In the genomic region with DNA sequence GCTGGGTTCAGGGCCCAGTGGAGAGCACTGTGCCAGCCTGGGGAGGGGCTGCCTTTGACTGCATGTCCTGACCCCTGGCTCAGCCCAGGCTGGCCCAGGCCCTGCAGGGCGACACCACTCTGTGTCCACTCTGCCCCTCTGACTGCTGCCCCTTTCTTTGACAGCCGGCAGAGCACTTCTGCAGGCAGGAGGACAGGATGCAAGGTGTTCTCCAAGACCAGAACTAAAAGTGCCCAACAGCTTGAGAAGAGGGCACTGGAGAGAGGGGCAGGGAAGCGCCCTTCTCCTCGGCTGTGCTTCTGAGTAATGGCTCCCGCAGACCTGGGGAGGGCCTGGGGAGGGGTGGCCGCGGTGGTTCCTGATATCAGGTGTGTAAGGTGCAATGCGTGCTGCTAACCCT, we compare ENCODE assay signal across 27 cellular contexts.
"Had no signal": no experiment of that assay in that cellular context is flagged by ENCODE, and none has a peak within 500 bp of the region (broad histone marks: within the 10 kb centered on the region; RNA-seq: fewer than 3 reads in every experiment).

No MANE protein-coding gene starts in this region.

- H3K27ac Mint-ChIP-seq: activated naive CD4-positive, alpha-beta T cell treated with anti-CD3 and anti-CD28 coated beads, Interleukin-2, amount 10 ng/mL, durations not matched to agents 7 days and 5 days; activated naive CD8-positive, alpha-beta T cell treated with anti-CD3 and anti-CD28 coated beads, Interleukin-2, amount 10 ng/mL, durations not matched to agents 7 days and 5 days; dendritic cell treated with granulocyte-macrophage colony-stimulating factor and Interleukin-4, amounts not matched to agents 40 ng/mL and 50 ng/mL, for 4 days; natural killer cell treated with Interleukin-12 subunit alpha and Interleukin-12 subunit beta and Interleukin-15 and Interleukin-18, amount 100 ng/mL, for 72 hours; T-helper 1 cell treated with Interleukin-12 subunit alpha and Interleukin-12 subunit beta and Interleukin-4 antibody, amounts not matched to agents 30 μg/mL and 1 μg/mL, for 36 hours had no signal

- H3K9me3 Mint-ChIP-seq: activated naive CD4-positive, alpha-beta T cell treated with anti-CD3 and anti-CD28 coated beads, Interleukin-2, amount 10 ng/mL, durations not matched to agents 7 days and 5 days; activated naive CD8-positive, alpha-beta T cell treated with anti-CD3 and anti-CD28 coated beads, Interleukin-2, amount 10 ng/mL, durations not matched to agents 7 days and 5 days; brain; dendritic cell treated with granulocyte-macrophage colony-stimulating factor and Interleukin-4, amounts not matched to agents 40 ng/mL and 50 ng/mL, for 4 days; natural killer cell treated with Interleukin-12 subunit alpha and Interleukin-12 subunit beta and Interleukin-15 and Interleukin-18, amount 100 ng/mL, for 72 hours; T-helper 1 cell treated with Interleukin-12 subunit alpha and Interleukin-12 subunit beta and Interleukin-4 antibody, amounts not matched to agents 30 μg/mL and 1 μg/mL, for 36 hours had no signal

- H3K4me1 Mint-ChIP-seq: activated naive CD4-positive, alpha-beta T cell treated with anti-CD3 and anti-CD28 coated beads, Interleukin-2, amount 10 ng/mL, durations not matched to agents 7 days and 5 days; activated naive CD8-positive, alpha-beta T cell treated with anti-CD3 and anti-CD28 coated beads, Interleukin-2, amount 10 ng/mL, durations not matched to agents 7 days and 5 days had no signal

- H3K4me1 ChIP-seq: right lobe of liver had no signal

- H3K4me3 Mint-ChIP-seq: activated naive CD4-positive, alpha-beta T cell treated with anti-CD3 and anti-CD28 coated beads, Interleukin-2, amount 10 ng/mL, durations not matched to agents 7 days and 5 days; activated naive CD8-positive, alpha-beta T cell treated with anti-CD3 and anti-CD28 coated beads, Interleukin-2, amount 10 ng/mL, durations not matched to agents 7 days and 5 days; brain; dendritic cell treated with granulocyte-macrophage colony-stimulating factor and Interleukin-4, amounts not matched to agents 40 ng/mL and 50 ng/mL, for 4 days; natural killer cell treated with Interleukin-12 subunit alpha and Interleukin-12 subunit beta and Interleukin-15 and Interleukin-18, amount 100 ng/mL, for 72 hours; T-helper 1 cell treated with Interleukin-12 subunit alpha and Interleukin-12 subunit beta and Interleukin-4 antibody, amounts not matched to agents 30 μg/mL and 1 μg/mL, for 36 hours had no signal

- DNase-seq: activated CD4-positive, alpha-beta T cell treated with anti-CD3 and anti-CD28 coated beads for 48 hours; activated CD4-positive, alpha-beta T cell treated with anti-CD3 and anti-CD28 coated beads, Interleukin-2, amount 50 U/mL, for 48 hours; activated CD8-positive, alpha-beta memory T cell treated with anti-CD3 and anti-CD28 coated beads for 24 hours; activated gamma-delta T cell; activated naive CD4-positive, alpha-beta T cell treated with anti-CD3 and anti-CD28 coated beads, Interleukin-2, amount 10 ng/mL, durations not matched to agents 7 days and 5 days; activated naive CD8-positive, alpha-beta T cell treated with anti-CD3 and anti-CD28 coated beads, Interleukin-2, amount 10 ng/mL, durations not matched to agents 7 days and 5 days; central memory CD4-positive, alpha-beta T cell; effector CD8-positive, alpha-beta T cell; kidney glomerular epithelial cell; mucosa of descending colon; right lobe of liver; stimulated activated CD4-positive, alpha-beta T cell treated with anti-CD3 and anti-CD28 coated beads, Interleukin-15, amount 100 ng/mL, for 24 hours; stimulated activated CD4-positive, alpha-beta T cell treated with anti-CD3 and anti-CD28 coated beads, Interleukin-2, amount 100 ng/mL, for 24 hours; stimulated activated naive CD4-positive, alpha-beta T cell; SW 1271; T-helper 9 cell; testis; transverse colon had no signal

- H3K9me3 ChIP-seq: ascending aorta, mucosa of descending colon, right lobe of liver, testis, transverse colon had no signal

- H3K4me3 ChIP-seq: ascending aorta, mucosa of descending colon, right lobe of liver, smooth muscle cell, testis, transverse colon had no signal

- H3K27me3 ChIP-seq: ascending aorta, right lobe of liver, testis, transverse colon had no signal

- H3K27ac ChIP-seq: ascending aorta, right lobe of liver, testis, transverse colon, VCaP had no signal

- H3K4me2 ChIP-seq: smooth muscle cell had no signal

- ATAC-seq: activated CD4-positive, CD25-positive, alpha-beta regulatory T cell treated with anti-CD3 and anti-CD28 coated beads, Interleukin-2, amount 50 U/mL, for 24 hours; left lobe of liver; mucosa of descending colon; right lobe of liver had no signal

- H3K27me3 Mint-ChIP-seq: activated naive CD4-positive, alpha-beta T cell treated with anti-CD3 and anti-CD28 coated beads, Interleukin-2, amount 10 ng/mL, durations not matched to agents 7 days and 5 days; activated naive CD8-positive, alpha-beta T cell treated with anti-CD3 and anti-CD28 coated beads, Interleukin-2, amount 10 ng/mL, durations not matched to agents 7 days and 5 days; brain; dendritic cell treated with granulocyte-macrophage colony-stimulating factor and Interleukin-4, amounts not matched to agents 40 ng/mL and 50 ng/mL, for 4 days; natural killer cell treated with Interleukin-12 subunit alpha and Interleukin-12 subunit beta and Interleukin-15 and Interleukin-18, amount 100 ng/mL, for 72 hours had no signal
